Comparison of ENCODE assay signal across 29 cellular contexts in genomic region chr21:40345700-40346099, GRCh38.
"Had no signal": no experiment of that assay in that cellular context is flagged by ENCODE, and none has a peak within 500 bp of the region (broad histone marks: within the 10 kb centered on the region; RNA-seq: fewer than 3 reads in every experiment).

No MANE protein-coding gene starts in this region.

- H3K4me1 ChIP-seq: pancreas, prostate gland, right lobe of liver, spleen, suprapubic skin, testis, tibial artery, transverse colon, upper lobe of right lung, uterus had no signal

- H3K27ac ChIP-seq: neutrophil, pancreas, prostate gland, right lobe of liver, skin epidermis, spleen, suprapubic skin, testis, tibial artery, transverse colon, upper lobe of right lung, uterus had no signal

- H3K4me2 ChIP-seq: smooth muscle cell had no signal

- H3K36me3 Mint-ChIP-seq: naive thymus-derived CD4-positive, alpha-beta T cell; natural killer cell; stimulated activated memory B cell treated with anti-CD40 and anti-IgM and Interleukin-4, amounts not matched to agents 10 μg/mL and 1 μg/mL and 100 μg/mL, for 72 hours; type B pancreatic cell had no signal

- H3K4me1 Mint-ChIP-seq: naive thymus-derived CD4-positive, alpha-beta T cell; natural killer cell; nephron; stimulated activated memory B cell treated with anti-CD40 and anti-IgM and Interleukin-4, amounts not matched to agents 10 μg/mL and 1 μg/mL and 100 μg/mL, for 72 hours; stimulated activated naive CD8-positive, alpha-beta T cell treated with anti-CD3 and anti-CD28 coated beads, Interleukin-15, amount 100 ng/mL, for 72 hours had no signal

- ATAC-seq: naive thymus-derived CD4-positive, alpha-beta T cell; natural killer cell; pancreas; right cardiac atrium; right lobe of liver; stimulated activated memory B cell treated with anti-CD40 and anti-IgM and Interleukin-4, amounts not matched to agents 10 μg/mL and 1 μg/mL and 100 μg/mL, for 72 hours; stimulated activated naive CD8-positive, alpha-beta T cell treated with anti-CD3 and anti-CD28 coated beads, Interleukin-15, amount 100 ng/mL, for 72 hours; stimulated activated naive CD8-positive, alpha-beta T cell treated with anti-CD3 and anti-CD28 coated beads, Interleukin-15, Interleukin-2, amounts not matched to agents 100 U/mL and 50 U/mL, for 24 hours; upper lobe of right lung had no signal

- H3K36me3 ChIP-seq: neutrophil, pancreas, prostate gland, right lobe of liver, spleen, suprapubic skin, tibial artery, transverse colon, upper lobe of right lung, uterus had no signal

- H3K4me3 ChIP-seq: pancreas, prostate gland, right lobe of liver, skin epidermis, smooth muscle cell, spleen, suprapubic skin, testis, tibial artery, transverse colon, upper lobe of right lung, uterus had no signal

- H3K27ac Mint-ChIP-seq: naive thymus-derived CD4-positive, alpha-beta T cell; natural killer cell; nephron; stimulated activated memory B cell treated with anti-CD40 and anti-IgM and Interleukin-4, amounts not matched to agents 10 μg/mL and 1 μg/mL and 100 μg/mL, for 72 hours; stimulated activated naive CD8-positive, alpha-beta T cell treated with anti-CD3 and anti-CD28 coated beads, Interleukin-15, amount 100 ng/mL, for 72 hours; type B pancreatic cell had no signal

- DNase-seq: naive thymus-derived CD4-positive, alpha-beta T cell; natural killer cell; pancreas; right cardiac atrium; right lobe of liver; spleen; stimulated activated CD4-positive, alpha-beta T cell treated with anti-CD3 and anti-CD28 coated beads, Interleukin-12 subunit alpha, Interleukin-12 subunit beta, amount 100 ng/mL, for 4 hours; stimulated activated CD4-positive, alpha-beta T cell treated with anti-CD3 and anti-CD28 coated beads, Interleukin-1b, Interleukin-23, amount 100 ng/mL, for 48 hours; stimulated activated CD4-positive, alpha-beta T cell treated with anti-CD3 and anti-CD28 coated beads, Interleukin-4, amount 100 ng/mL, for 1 hour; stimulated activated CD4-positive, alpha-beta T cell treated with anti-CD3 and anti-CD28 coated beads, Interleukin-4, amount 100 ng/mL, for 4 hours; stimulated activated CD8-positive, alpha-beta memory T cell treated with anti-CD3 and anti-CD28 coated beads, Interleukin-4, amount 100 ng/mL, for 48 hours; stimulated activated naive CD4-positive, alpha-beta T cell; stimulated activated naive CD8-positive, alpha-beta T cell treated with anti-CD3 and anti-CD28 coated beads, Interleukin-15, amount 100 ng/mL, for 72 hours; stimulated activated naive CD8-positive, alpha-beta T cell treated with anti-CD3 and anti-CD28 coated beads, Interleukin-15, Interleukin-2, amounts not matched to agents 100 U/mL and 50 U/mL, for 24 hours; substantia nigra; testis; tibial artery; transverse colon; upper lobe of right lung; uterus had no signal

- H3K4me3 Mint-ChIP-seq: naive thymus-derived CD4-positive, alpha-beta T cell; natural killer cell; nephron; neural crest cell; stimulated activated memory B cell treated with anti-CD40 and anti-IgM and Interleukin-4, amounts not matched to agents 10 μg/mL and 1 μg/mL and 100 μg/mL, for 72 hours; stimulated activated naive CD8-positive, alpha-beta T cell treated with anti-CD3 and anti-CD28 coated beads, Interleukin-15, amount 100 ng/mL, for 72 hours; type B pancreatic cell had no signal

- H3K9me3 Mint-ChIP-seq: stimulated activated memory B cell treated with anti-CD40 and anti-IgM and Interleukin-4, amounts not matched to agents 10 μg/mL and 1 μg/mL and 100 μg/mL, for 72 hours; type B pancreatic cell had no signal

- H3K27me3 ChIP-seq: neutrophil, spleen, suprapubic skin, testis, tibial artery, upper lobe of right lung, uterus had no signal

- H3K27me3 Mint-ChIP-seq: stimulated activated memory B cell treated with anti-CD40 and anti-IgM and Interleukin-4, amounts not matched to agents 10 μg/mL and 1 μg/mL and 100 μg/mL, for 72 hours; stimulated activated naive CD8-positive, alpha-beta T cell treated with anti-CD3 and anti-CD28 coated beads, Interleukin-15, amount 100 ng/mL, for 72 hours had no signal

- H3K9me3 ChIP-seq: neutrophil, pancreas, prostate gland, right lobe of liver, suprapubic skin, testis, tibial artery, transverse colon, upper lobe of right lung, uterus had no signal
